ENCODE assay signal across 17 cellular contexts in the genomic region with DNA sequence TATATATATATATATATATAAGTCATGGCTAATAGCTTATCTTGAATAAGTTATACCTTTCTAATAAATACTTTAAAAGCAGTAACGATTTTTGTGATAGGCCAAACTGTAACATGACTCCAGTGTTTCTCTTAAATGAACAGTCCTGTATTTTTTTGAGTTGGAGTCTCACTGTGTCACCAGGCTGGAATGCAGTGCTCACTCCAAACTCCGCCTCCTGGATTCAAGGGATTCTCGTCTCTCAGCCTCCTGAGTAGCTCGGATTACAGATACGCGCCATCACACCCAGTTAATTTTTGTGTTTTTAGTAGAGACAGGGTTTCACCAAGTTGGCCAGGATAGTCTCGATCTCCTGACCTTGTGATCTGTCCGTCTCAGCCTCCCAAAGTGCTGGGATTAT.
DNase-seq lines count a peak whose midpoint lies in the region; ATAC-seq and TF ChIP-seq lines count a peak whose summit lies in the region.
"Had no signal": no experiment of that assay in that cellular context is flagged by ENCODE, and none has a peak within 500 bp of the region (broad histone marks: within the 10 kb centered on the region; RNA-seq: fewer than 3 reads in every experiment).

No MANE protein-coding gene starts in this region.

- no peak for TF ChIP-seq EP300 in Ishikawa (IDR thresholded peaks at IDR 0.05; ENCODE audit: borderline replicate concordance)

- TF ChIP-seq CTCF in astrocyte of the spinal cord (IDR thresholded peaks at IDR 0.05; ENCODE audit: low read depth, low read length) (no peak), kidney epithelial cell (IDR thresholded peaks at IDR 0.05; ENCODE audit: insufficient read depth, low read length, poor library complexity, severe bottlenecking) (no peak)

- ATAC-seq in GM18519 (IDR thresholded peaks at IDR 0.05; ENCODE audit: low FRiP score, unreplicated experiment) (no peak), GM21737 (IDR thresholded peaks at IDR 0.05; ENCODE audit: unreplicated experiment) (no peak), HG03354 (IDR thresholded peaks at IDR 0.05; ENCODE audit: poor library complexity, severe bottlenecking, unreplicated experiment) (no peak)
- ATAC-seq: activated T-cell treated with anti-CD3 and anti-CD28 coated beads, Interleukin-2, amount 50 U/mL, for 4 hours had no signal

- H3K27me3 ChIP-seq in kidney epithelial cell (ENCODE audit: control insufficient read depth, insufficient read depth, low read length): no peaks in the 10 kb centered on the region
- H3K27me3 ChIP-seq: cardiac muscle cell, suprapubic skin had no signal

- DNase-seq in Caki2 (ENCODE audit: low read depth): peak; percentile 59
- DNase-seq in astrocyte of the spinal cord (ENCODE audit: low read depth, low spot score): peak; percentile 54
- DNase-seq in kidney epithelial cell (ENCODE audit: low read depth): peak; percentile 41
- DNase-seq in inferior parietal cortex (ENCODE audit: extremely low spot score): no peak
- DNase-seq: activated CD4-positive, alpha-beta memory T cell treated with anti-CD3 and anti-CD28 coated beads, Interleukin-2, amount 10 ng/mL, durations not matched to agents 7 days and 5 days; activated T-cell treated with anti-CD3 and anti-CD28 coated beads, Interleukin-2, amount 50 U/mL, for 4 hours; CD4-positive, alpha-beta memory T cell; effector CD4-positive, alpha-beta T cell; KBM-7; NK-92 treated with Interleukin-12 subunit alpha and Interleukin-12 subunit beta, amount 100 ng/mL, for 24 hours; stimulated activated CD4-positive, alpha-beta T cell treated with anti-CD3 and anti-CD28 coated beads, Interleukin-4, amount 100 ng/mL, for 1 hour had no signal

- H3K4me3 ChIP-seq in astrocyte of the spinal cord (ENCODE audit: low read depth, low read length) (no peak overlapping the region), kidney epithelial cell (ENCODE audit: low read depth, low read length) (no peak overlapping the region)
- H3K4me3 ChIP-seq: cardiac muscle cell, suprapubic skin had no signal

- H3K36me3 ChIP-seq in kidney epithelial cell (ENCODE audit: control insufficient read depth, insufficient read depth, low read length): no peaks in the 10 kb centered on the region
- H3K36me3 ChIP-seq: cardiac muscle cell, suprapubic skin had no signal

- in situ Hi-C loops in Caki2 (cut with HindIII; ENCODE audit: low pct_unique_long_range_greater_than_20kb, low sequenced_read_pairs) (no loop called here), astrocyte of the spinal cord (cut with HindIII; ENCODE audit: low sequenced_read_pairs) (no loop called here)

- no peak for TF ChIP-seq RAD21 in Ishikawa (IDR thresholded peaks at IDR 0.05; ENCODE audit: low read depth)

TF ChIP-seq in Ishikawa, 13 proteins besides CTCF, POLR2A, EP300 and RAD21:
- TF ChIP-seq FOXM1 (IDR thresholded peaks at IDR 0.05; ENCODE audit: borderline replicate concordance, low read depth) (peak; percentile 74), CEBPB (IDR thresholded peaks at IDR 0.05) (no peak), NFIC (IDR thresholded peaks at IDR 0.05) (0 out of 2 replicates have a peak, but pooled peaks have one; percentile 16), CREB1 (IDR thresholded peaks at IDR 0.05; ENCODE audit: low read depth) (no peak), TEAD4 (IDR thresholded peaks at IDR 0.05) (peak; percentile 80)
- TF ChIP-seq, protein P1, sequence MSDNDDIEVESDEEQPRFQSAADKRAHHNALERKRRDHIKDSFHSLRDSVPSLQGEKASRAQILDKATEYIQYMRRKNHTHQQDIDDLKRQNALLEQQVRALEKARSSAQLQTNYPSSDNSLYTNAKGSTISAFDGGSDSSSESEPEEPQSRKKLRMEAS (IDR thresholded peaks at IDR 0.05): no peak
